ENCODE assay signal across 8 cellular contexts in genomic region chr10:84552478-84552877, GRCh38.
"Had no signal": no experiment of that assay in that cellular context is flagged by ENCODE, and none has a peak within 500 bp of the region (broad histone marks: within the 10 kb centered on the region; RNA-seq: fewer than 3 reads in every experiment).

No MANE protein-coding gene starts in this region.

- DNase-seq: activated CD4-positive, alpha-beta T cell treated with anti-CD3 and anti-CD28 coated beads, Interleukin-2, amount 10 ng/mL, durations not matched to agents 7 days and 5 days; activated CD4-positive, CD25-positive, alpha-beta regulatory T cell; activated naive CD4-positive, alpha-beta T cell treated with anti-CD3 and anti-CD28 coated beads for 36 hours; hippocampal formation; kidney glomerular epithelial cell; stimulated activated CD4-positive, alpha-beta T cell treated with anti-CD3 and anti-CD28 coated beads, Interleukin-2, amount 100 ng/mL, for 48 hours; T-helper 2 cell had no signal

- H3K36me3 ChIP-seq: right atrium auricular region had no signal

- H3K4me3 ChIP-seq: right atrium auricular region had no signal

- H3K27ac ChIP-seq: right atrium auricular region had no signal

- H3K9me3 ChIP-seq: right atrium auricular region had no signal

- H3K27me3 ChIP-seq: right atrium auricular region had no signal
